ENCODE assay signal across 8 cellular contexts in genomic region chr18:62714671-62715438, GRCh38. TPM values are rescaled to one million over a fixed set of nuclear protein-coding genes. Genes with fewer than 3 reads are reported as not detected.
DNase-seq lines count a peak whose midpoint lies in the region; ATAC-seq, FAIRE-seq and TF ChIP-seq lines count a peak whose summit lies in the region.

No MANE protein-coding gene starts in this region.

- TF ChIP-seq CTCF in GM12875 (IDR thresholded peaks at IDR 0.05; ENCODE audit: borderline replicate concordance, insufficient read depth, low read depth, low read length), result peak; percentile 64
- TF ChIP-seq CTCF in cardiac muscle cell (IDR thresholded peaks at IDR 0.05; ENCODE audit: low read depth, low read length), result peak; percentile 82
- peak; percentile 21 to 66 (median 48) for TF ChIP-seq CTCF in pancreas (IDR thresholded peaks at IDR 0.05)
- peak; percentile 77 to 81 for TF ChIP-seq CTCF in tibial artery (IDR thresholded peaks at IDR 0.05)

- ATAC-seq in HG02798 (IDR thresholded peaks at IDR 0.05; ENCODE audit: poor library complexity, unreplicated experiment) (peak; percentile 77), pancreas (peak; percentile 87 to 94 (median 89))

- peak; percentile 96 for FAIRE-seq in pancreas (lab: Jason Lieb, UNC)

- intact Hi-C loops in pancreas (cut with DNase I) (loop anchor here in 1 of 3 donors (5.0 kb wide), 1 partner anchor 267 kb away; no protein-coding TSS in a partner anchor), tibial artery (cut with DNase I; ENCODE audit: low total_unique reads) (loop anchor here (2.0 to 10.0 kb wide), 6 partner anchors 130 to 707 kb away; partner anchors contain the start of gene VPS4B)

- H3K27ac ChIP-seq in adipose tissue (ENCODE audit: low read depth, low read length) (peak overlapping the region; percentile 94), cardiac muscle cell (peak overlapping the region; percentile 91), pancreas (peak overlapping the region; percentile 87 to 95 (median 90)), tibial artery (peak overlapping the region; percentile 92 to 93)

- H3K9me3 ChIP-seq in cardiac muscle cell (ENCODE audit: low read depth) (no peaks in the 10 kb centered on the region), pancreas (no peaks in the 10 kb centered on the region), tibial artery (no peaks in the 10 kb centered on the region)

- WGBS in adipose tissue, 3 donors, result 2 to 3% (median 3%) methylated on average over 49 to 50 of the region's 50 CpGs
- 1 to 2% methylated on average over 46 to 50 of the region's 50 CpGs for WGBS in pancreas, 2 donors

- H3K4me1 ChIP-seq in cardiac muscle cell (ENCODE audit: low read depth) (peaks cover 10% of the 10 kb centered on the region), pancreas (peaks cover 9 to 20% (median 12%) of the 10 kb centered on the region in 3 donors), tibial artery (peaks cover 0 to 24% (median 10%) of the 10 kb centered on the region in 4 donors)

- H3K36me3 ChIP-seq in cardiac muscle cell, result no peaks in the 10 kb centered on the region
- H3K36me3 ChIP-seq in pancreas, result no peaks in the 10 kb centered on the region
- no peaks in the 10 kb centered on the region for H3K36me3 ChIP-seq in tibial artery

- no peaks in the 10 kb centered on the region for H3K27me3 ChIP-seq in cardiac muscle cell
- H3K27me3 ChIP-seq in pancreas, result no peaks in the 10 kb centered on the region
- H3K27me3 ChIP-seq in tibial artery, result no peaks in the 10 kb centered on the region

- peak; percentile 100 for DNase-seq in NCI-H1417 treated with DMSO at 0.1 percent for 48 hours (lab: John Stamatoyannopoulos, UW)
- DNase-seq in SW480 (ENCODE audit: low spot score), result peak; percentile 98
- DNase-seq in cardiac muscle cell (ENCODE audit: low read depth in 1 of 2, low spot score in 1 of 2), result peak; percentile 100
- peak; percentile 95 to 100 (median 100) for DNase-seq in pancreas
- DNase-seq in tibial artery, result peak; percentile 100

- H3K4me3 ChIP-seq in GM12875 (ENCODE audit: low read depth, low read length) (peak overlapping the region; percentile 85), cardiac muscle cell (peak overlapping the region; percentile 71), pancreas (peak overlapping the region; percentile 45 to 75 (median 59)), tibial artery (peak overlapping the region; percentile 76 to 88)

RNA-seq across cellular contexts. Expression of gene PHLPP1, which starts 0.5 kb away (rescaled TPM):
- polyA plus RNA-seq in adipose tissue (1 to 10 TPM; 2.2 to 4.0 (median 3.0) TPM), cardiac muscle cell (6.3 and 11.3 TPM in 2 replicates), pancreas (1 to 10 TPM; 2.9 to 4.0 TPM)
- total RNA-seq in cardiac muscle cell (13.6 and 25.8 TPM in 2 replicates), pancreas (10 to 100 TPM in 3 of 6 donors, 1 to 10 TPM in 3; 7.5 to 14.7 (median 9.9) TPM)

Comparison
In these comparisons a context has a peak if more than half of its experiments do, and no peak if none do; other contexts are left out.
1. Peak in every context shown above with its lines: DNase-seq, ATAC-seq, H3K4me3 ChIP-seq and H3K27ac ChIP-seq.